Comparison of ENCODE assay signal across 8 cellular contexts in the genomic region with DNA sequence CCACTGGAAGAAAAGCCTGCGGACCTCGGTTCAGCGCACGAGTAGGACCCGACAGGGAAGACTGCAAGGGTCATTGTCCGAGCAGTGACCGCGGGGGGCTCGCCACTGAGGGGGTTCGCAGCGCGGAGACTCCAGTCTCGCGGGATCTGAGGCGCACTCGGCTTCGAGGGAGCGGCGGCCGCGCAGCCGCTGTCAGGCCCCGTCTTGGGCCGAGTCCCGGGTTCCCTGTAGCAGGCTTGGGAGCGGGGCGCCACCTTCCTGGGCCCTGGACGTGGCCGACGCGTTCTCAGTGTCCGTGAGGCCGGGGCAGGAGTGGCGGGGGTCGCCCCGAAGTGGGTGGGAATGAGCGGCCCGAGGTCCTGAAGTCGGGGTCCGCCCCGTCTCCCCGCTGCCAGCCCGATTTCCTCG. TPM values are rescaled to one million over a fixed set of nuclear protein-coding genes. Genes with fewer than 3 reads are reported as not detected.
DNase-seq lines count a peak whose midpoint lies in the region; ATAC-seq and TF ChIP-seq lines count a peak whose summit lies in the region.

No MANE protein-coding gene starts in this region.

- H3K9me2 ChIP-seq in Loucy (replicated peaks; ENCODE audit: low read depth, low read length) = no peaks in the 10 kb centered on the region

- H3K4me2 ChIP-seq in Loucy (ENCODE audit: low read depth, low read length, poor library complexity, severe bottlenecking) = peak overlapping the region; percentile 98

- CTCF ChIA-PET in CD4-positive, alpha-beta T cell (lab: Charles Lee) = interaction anchor here (0.7 to 4.3 kb wide), 4 partner anchors 9 to 31 kb away, joined by 3 to 26 read pairs (median 10); no protein-coding TSS in a partner anchor

- H3K27me3 Mint-ChIP-seq in CD4-positive, alpha-beta T cell = no peaks in the 10 kb centered on the region
- H3K27me3 Mint-ChIP-seq in naive B cell = no peaks in the 10 kb centered on the region

- peaks cover 68% of the 10 kb centered on the region for H3K79me2 ChIP-seq in Loucy (ENCODE audit: insufficient read depth, low read length)

- H3K4me1 ChIP-seq in Loucy (ENCODE audit: insufficient read depth, low read length, poor library complexity, severe bottlenecking) = peaks cover 40% of the 10 kb centered on the region

- peak overlapping the region; percentile 96 for H3K27ac Mint-ChIP-seq in CD4-positive, alpha-beta T cell
- H3K27ac Mint-ChIP-seq in naive B cell = peak overlapping the region in 3 of 6 donors; percentile 88 to 97 (median 89)

- no peaks in the 10 kb centered on the region for H3K9me3 Mint-ChIP-seq in CD4-positive, alpha-beta T cell
- H3K9me3 Mint-ChIP-seq in naive B cell = no peaks in the 10 kb centered on the region

- peaks cover 76% of the 10 kb centered on the region for H3K36me3 Mint-ChIP-seq in CD4-positive, alpha-beta T cell (ENCODE audit: low read depth)
- peaks cover 0 to 5% of the 10 kb centered on the region in 2 donors for H3K36me3 Mint-ChIP-seq in naive B cell

- no peak for ATAC-seq in CD4-positive, alpha-beta T cell (ENCODE audit: poor library complexity)
- ATAC-seq in naive B cell (ENCODE audit: low read depth in 2 of 2) = no peak
- ATAC-seq in GM18520 (IDR thresholded peaks at IDR 0.05; ENCODE audit: unreplicated experiment) = no peak

- peaks cover 58% of the 10 kb centered on the region for H3K4me1 Mint-ChIP-seq in CD4-positive, alpha-beta T cell (ENCODE audit: low read depth)
- peaks cover 49 to 66% (median 59%) of the 10 kb centered on the region in 3 donors for H3K4me1 Mint-ChIP-seq in naive B cell

- no peaks in the 10 kb centered on the region for H3K27me3 ChIP-seq in CD4-positive, alpha-beta T cell (ENCODE audit: control insufficient read depth, insufficient read depth, low read length)
- H3K27me3 ChIP-seq in Loucy (ENCODE audit: insufficient read depth, low read length, poor library complexity, severe bottlenecking) = peaks cover 2% of the 10 kb centered on the region

- POLR2A ChIA-PET in CD4-positive, alpha-beta T cell (lab: Charles Lee) = interaction anchor here (0.6 to 1.8 kb wide), 33 partner anchors 9 to 1153 kb away, joined by 3 to 25 read pairs (median 4); a partner anchor contains a TSS

- H3K4me3 ChIP-seq in Loucy (ENCODE audit: low read length, poor library complexity, severe bottlenecking) = peak overlapping the region; percentile 90
- peak overlapping the region; percentile 83 for H3K4me3 ChIP-seq in coronary artery

- peaks cover 56% of the 10 kb centered on the region; the same call in 1 of the 2 replicates for H3K36me3 ChIP-seq in Loucy (ENCODE audit: insufficient read depth, low read length)

- H3K27ac ChIP-seq in CD4-positive, alpha-beta T cell (ENCODE audit: low read depth, low read length) = peak overlapping the region; percentile 80
- H3K27ac ChIP-seq in coronary artery = peak overlapping the region; percentile 92 to 97

- intact Hi-C loops in CD4-positive, alpha-beta T cell (cut with DNase I, micrococcal nuclease) = loop anchor here (5.0 to 10.0 kb wide), 4 partner anchors 77 to 200 kb away; a partner anchor contains a TSS

- no peak for TF ChIP-seq CTCF in CD4-positive, alpha-beta T cell (IDR thresholded peaks at IDR 0.05)
- no peak for TF ChIP-seq CTCF in Loucy (conservative IDR thresholded peaks at IDR 0.05; ENCODE audit: low read length)
- TF ChIP-seq CTCF in coronary artery (IDR thresholded peaks at IDR 0.05) = no peak

- peaks cover 63% of the 10 kb centered on the region for H4K20me1 ChIP-seq in Loucy (ENCODE audit: insufficient read depth, low read length, poor library complexity, severe bottlenecking)

- no peak for DNase-seq in CD4-positive, alpha-beta T cell
- DNase-seq in coronary artery (ENCODE audit: low spot score) (peak; percentile 82), naive B cell (no peak), NCI-H526 treated with DMSO at 0.1 percent for 48 hours (lab: John Stamatoyannopoulos, UW) (no peak), medulla oblongata (ENCODE audit: extremely low spot score) (no peak)
- DNase-seq in stimulated activated CD4-positive, alpha-beta T cell treated with anti-CD3 and anti-CD28 coated beads, Interleukin-2, amount 100 ng/mL, for 24 hours = no peak

- peak overlapping the region; percentile 85 for H3K9ac ChIP-seq in Loucy (ENCODE audit: low read depth, low read length, poor library complexity, severe bottlenecking)

- H3K9me3 ChIP-seq in CD4-positive, alpha-beta T cell (ENCODE audit: control insufficient read depth, low read length) = no peaks in the 10 kb centered on the region
- H3K9me3 ChIP-seq in Loucy (ENCODE audit: insufficient read depth, low read depth, low read length) = no peaks in the 10 kb centered on the region

- peaks cover 14% of the 10 kb centered on the region for H3F3A ChIP-seq in Loucy (ENCODE audit: low read depth)

- peak overlapping the region; percentile 72 for H3K4me3 Mint-ChIP-seq in CD4-positive, alpha-beta T cell
- peak overlapping the region in 6 of 8 donors; percentile 67 to 96 (median 73) for H3K4me3 Mint-ChIP-seq in naive B cell

- no peak overlapping the region for H2AFZ ChIP-seq in Loucy (ENCODE audit: low read length)

RNA-seq across cellular contexts. Expression of a gene that starts 0.5 kb away (rescaled TPM):
- 10 to 100 TPM; 32.0 to 38.3 TPM for total RNA-seq in CD4-positive, alpha-beta T cell
- polyA plus RNA-seq in naive B cell (ENCODE audit: low read depth in 6 of 6) = 10 to 100 TPM; 48.9 to 80.0 (median 64.7) TPM

RNA-seq across cellular contexts. Expression of a gene that starts 5.7 kb away (rescaled TPM):
- 100 to 1,000 TPM; 614 to 628 TPM for total RNA-seq in CD4-positive, alpha-beta T cell
- 100 to 1,000 TPM; 253 to 449 (median 334) TPM for polyA plus RNA-seq in naive B cell (ENCODE audit: low read depth in 6 of 6)

RNA-seq across cellular contexts. Expression of a gene that starts 10.8 kb away (rescaled TPM):
- total RNA-seq in CD4-positive, alpha-beta T cell = not detected
- not detected for polyA plus RNA-seq in naive B cell (ENCODE audit: low read depth in 6 of 6)

RNA-seq across cellular contexts. Expression of a gene that starts 26.5 kb away (rescaled TPM):
- 100 to 1,000 TPM; 214 to 228 TPM for total RNA-seq in CD4-positive, alpha-beta T cell
- 1 to 10 TPM in 5 of 6 donors, under 1 TPM in 1; 0.78 to 5.5 (median 2.7) TPM for polyA plus RNA-seq in naive B cell (ENCODE audit: low read depth in 6 of 6)

RNA-seq across cellular contexts. Expression of a gene that starts 33.3 kb away (rescaled TPM):
- total RNA-seq in CD4-positive, alpha-beta T cell = 10 to 100 TPM; 77.6 to 92.6 TPM
- 100 to 1,000 TPM; 132 to 222 (median 199) TPM for polyA plus RNA-seq in naive B cell (ENCODE audit: low read depth in 6 of 6)
